1 cellular context compared by ENCODE assay signal in genomic region chr19:18985257-18985656, GRCh38.
TF ChIP-seq lines count a peak whose summit lies in the region.

No MANE protein-coding gene starts in this region.

TF ChIP-seq in endothelial cell of umbilical vein, 7 proteins besides CTCF, POLR2A, EP300 and RAD21:
- TF ChIP-seq GATA2 (IDR thresholded peaks at IDR 0.05; ENCODE audit: insufficient read depth, insufficient read length, low read depth, low read length), result no peak
- peak; percentile 34 for TF ChIP-seq MYC (IDR thresholded peaks at IDR 0.05; ENCODE audit: low read depth, low read length)
- TF ChIP-seq FOS (IDR thresholded peaks at IDR 0.05; ENCODE audit: borderline replicate concordance, insufficient read depth, low read length), result no peak
- TF ChIP-seq MAX (IDR thresholded peaks at IDR 0.05; ENCODE audit: insufficient read depth, insufficient read length), result peak; percentile 80
- no peak for TF ChIP-seq POLR2AphosphoS5 (IDR thresholded peaks at IDR 0.05; ENCODE audit: insufficient read depth, low read depth, low read length)
- TF ChIP-seq EZH2 (IDR thresholded peaks at IDR 0.05; ENCODE audit: borderline replicate concordance, low read depth, low read length, severe bottlenecking), result no peak
- TF ChIP-seq JUN (IDR thresholded peaks at IDR 0.05; ENCODE audit: borderline replicate concordance, insufficient read depth, insufficient read length, low read depth), result no peak
